Comparison of ENCODE assay signal across 31 cellular contexts in genomic region chr19:13814550-13814949, GRCh38.
"Had no signal": no experiment of that assay in that cellular context is flagged by ENCODE, and none has a peak within 500 bp of the region (broad histone marks: within the 10 kb centered on the region; RNA-seq: fewer than 3 reads in every experiment).

No MANE protein-coding gene starts in this region.

- ATAC-seq: left cardiac atrium; left lobe of liver; lower lobe of right lung; naive thymus-derived CD8-positive, alpha-beta T cell; right cardiac atrium; sciatic nerve; stimulated activated effector memory CD8-positive, alpha-beta T cell treated with anti-CD3 and anti-CD28 coated beads, Interleukin-12 subunit alpha, Interleukin-12 subunit beta, amount 100 ng/mL, for 72 hours; upper lobe of right lung had no signal

- H3K27ac Mint-ChIP-seq: naive thymus-derived CD8-positive, alpha-beta T cell; nephron; stimulated activated effector memory CD8-positive, alpha-beta T cell treated with anti-CD3 and anti-CD28 coated beads, Interleukin-12 subunit alpha, Interleukin-12 subunit beta, amount 100 ng/mL, for 72 hours; stimulated activated naive CD8-positive, alpha-beta T cell treated with anti-CD3 and anti-CD28 coated beads, Interleukin-15, Interleukin-2, amounts not matched to agents 100 ng/mL and 50 ng/mL, for 24 hours had no signal

- H3K27me3 Mint-ChIP-seq: naive thymus-derived CD8-positive, alpha-beta T cell; stimulated activated naive CD8-positive, alpha-beta T cell treated with anti-CD3 and anti-CD28 coated beads, Interleukin-15, Interleukin-2, amounts not matched to agents 100 ng/mL and 50 ng/mL, for 24 hours had no signal

- DNase-seq: hippocampal formation; kidney glomerular epithelial cell; left cardiac atrium; lower lobe of right lung; mammary epithelial cell; mesenchymal stem cell; naive thymus-derived CD8-positive, alpha-beta T cell; occipital lobe; retina; right cardiac atrium; stimulated activated CD4-positive, alpha-beta T cell treated with anti-CD3 and anti-CD28 coated beads, Interleukin-12 subunit alpha, Interleukin-12 subunit beta, amount 100 ng/mL, for 4 hours; stimulated activated CD4-positive, alpha-beta T cell treated with anti-CD3 and anti-CD28 coated beads, Interleukin-15, amount 100 ng/mL, for 24 hours; stimulated activated CD4-positive, alpha-beta T cell treated with anti-CD3 and anti-CD28 coated beads, Interleukin-2, amount 100 ng/mL, for 24 hours; stimulated activated CD4-positive, alpha-beta T cell treated with anti-CD3 and anti-CD28 coated beads, Interleukin-4, amount 100 ng/mL, for 1 hour; stimulated activated naive CD4-positive, alpha-beta T cell; tibial artery; upper lobe of right lung had no signal

- H3K9me3 ChIP-seq: lower lobe of right lung, neutrophil, ovary, prostate gland, suprapubic skin, thoracic aorta, tibial artery, upper lobe of right lung had no signal

- H3K27me3 ChIP-seq: neutrophil, ovary, suprapubic skin, tibial artery, upper lobe of right lung had no signal

- H3K4me3 Mint-ChIP-seq: naive thymus-derived CD8-positive, alpha-beta T cell; nephron; neural crest cell; stimulated activated effector memory CD8-positive, alpha-beta T cell treated with anti-CD3 and anti-CD28 coated beads, Interleukin-12 subunit alpha, Interleukin-12 subunit beta, amount 100 ng/mL, for 72 hours; stimulated activated naive CD8-positive, alpha-beta T cell treated with anti-CD3 and anti-CD28 coated beads, Interleukin-15, Interleukin-2, amounts not matched to agents 100 ng/mL and 50 ng/mL, for 24 hours had no signal

- H3K27ac ChIP-seq: lower lobe of right lung, neutrophil, ovary, prostate gland, skin epidermis, suprapubic skin, thoracic aorta, tibial artery, upper lobe of right lung had no signal

- H3K4me1 Mint-ChIP-seq: nephron had no signal

- FAIRE-seq: keratinocyte, urothelium cell line had no signal

- H3K36me3 ChIP-seq: ovary, prostate gland had no signal

- H3K4me1 ChIP-seq: lower lobe of right lung, upper lobe of right lung had no signal

- H3K4me3 ChIP-seq: lower lobe of right lung, ovary, prostate gland, skin epidermis, suprapubic skin, thoracic aorta, tibial artery, upper lobe of right lung had no signal

- H3K9me3 Mint-ChIP-seq: naive thymus-derived CD8-positive, alpha-beta T cell; nephron; neural crest cell; stimulated activated effector memory CD8-positive, alpha-beta T cell treated with anti-CD3 and anti-CD28 coated beads, Interleukin-12 subunit alpha, Interleukin-12 subunit beta, amount 100 ng/mL, for 72 hours; stimulated activated naive CD8-positive, alpha-beta T cell treated with anti-CD3 and anti-CD28 coated beads, Interleukin-15, Interleukin-2, amounts not matched to agents 100 ng/mL and 50 ng/mL, for 24 hours had no signal
